In genomic region chr9:37293664-37294524, GRCh38 we compare ENCODE assay signal across 8 cellular contexts.
DNase-seq lines count a peak whose midpoint lies in the region; ATAC-seq and TF ChIP-seq lines count a peak whose summit lies in the region.

No MANE protein-coding gene starts in this region.

- H3K36me3 Mint-ChIP-seq in Calu3 (ENCODE audit: insufficient read depth, unreplicated experiment) = no peaks in the 10 kb centered on the region

- H3K9me3 Mint-ChIP-seq in Calu3 (ENCODE audit: low read depth, unreplicated experiment) = no peaks in the 10 kb centered on the region

- CTCF ChIA-PET in Calu3 (lab: Charles Lee) = no interaction called here

- no peak overlapping the region for H3K27ac Mint-ChIP-seq in Calu3 (ENCODE audit: unreplicated experiment)

- intact Hi-C loops in testis (cut with DNase I; ENCODE audit: low total_unique reads) (no loop called here), Calu3 (cut with micrococcal nuclease; ENCODE audit: unreplicated experiment) (no loop called here)

- ATAC-seq in GM21515 (IDR thresholded peaks at IDR 0.05; ENCODE audit: unreplicated experiment) = peak; percentile 54
- ATAC-seq in activated CD4-positive, CD25-positive, alpha-beta regulatory T cell treated with anti-CD3 and anti-CD28 coated beads, Interleukin-2, amount 50 U/mL, for 24 hours = no peak

- H3K9ac ChIP-seq in KMS-11 = no peak overlapping the region

- H3K9me3 ChIP-seq in testis = no peaks in the 10 kb centered on the region

- H3K4me1 ChIP-seq in KMS-11 (ENCODE audit: low read depth, poor library complexity, severe bottlenecking) (peaks cover 47% of the 10 kb centered on the region), testis (no peaks in the 10 kb centered on the region)

- no TSS peak for BruUV-seq in Calu3 (replicated peaks; lab: Mats Ljungman, UMichigan)

- H3K4me1 Mint-ChIP-seq in Calu3 (ENCODE audit: low read depth, unreplicated experiment) = peaks cover 9% of the 10 kb centered on the region

- H3K4me3 Mint-ChIP-seq in Calu3 (ENCODE audit: low read depth, unreplicated experiment) = no peak overlapping the region

- no peak for TF ChIP-seq POLR2A in testis (IDR thresholded peaks at IDR 0.05)

- H3K36me3 ChIP-seq in KMS-11 (ENCODE audit: insufficient read depth) = no peaks in the 10 kb centered on the region
- H3K36me3 ChIP-seq in testis (ENCODE audit: low read depth, missing control alignments) = no peaks in the 10 kb centered on the region

- H3K27me3 Mint-ChIP-seq in Calu3 (ENCODE audit: unreplicated experiment) = no peaks in the 10 kb centered on the region

- H3K79me2 ChIP-seq in KMS-11 (ENCODE audit: insufficient read depth, low read depth) = no peaks in the 10 kb centered on the region

- no peak overlapping the region for H2AFZ ChIP-seq in KMS-11 (ENCODE audit: low read depth)

- no peak overlapping the region for H3K27ac ChIP-seq in KMS-11
- no peak overlapping the region for H3K27ac ChIP-seq in testis

- 57 to 64% methylated on average over 3 of the region's 3 CpGs for WGBS in testis, 2 donors

- TF ChIP-seq CTCF in GM12865 (IDR thresholded peaks at IDR 0.05; ENCODE audit: insufficient read depth, low read depth, low read length, missing control alignments) (no peak), KMS-11 (conservative IDR thresholded peaks at IDR 0.05; ENCODE audit: low read depth, low read length) (no peak), fibroblast of pulmonary artery (IDR thresholded peaks at IDR 0.05; ENCODE audit: low read length, missing control alignments) (no peak), testis (IDR thresholded peaks at IDR 0.05) (no peak), Calu3 (IDR thresholded peaks at IDR 0.05; ENCODE audit: unreplicated experiment) (no peak)

- peak overlapping the region; percentile 33; the same call in 1 of the 2 replicates for H3K4me2 ChIP-seq in KMS-11

- H3K27me3 ChIP-seq in KMS-11 (ENCODE audit: insufficient read depth, low read depth) (no peaks in the 10 kb centered on the region), testis (no peaks in the 10 kb centered on the region)

- no peak overlapping the region for H3K4me3 ChIP-seq in GM12865 (ENCODE audit: low read depth, low read length)
- no peak overlapping the region for H3K4me3 ChIP-seq in KMS-11 (IDR thresholded peaks at IDR 0.05; ENCODE audit: insufficient read depth, low read depth, low read length)
- H3K4me3 ChIP-seq in fibroblast of pulmonary artery (replicated peaks; ENCODE audit: low read depth, low read length) = no peak overlapping the region
- H3K4me3 ChIP-seq in testis = no peak overlapping the region

- H4K20me1 ChIP-seq in KMS-11 (ENCODE audit: insufficient read depth) = peaks cover 5% of the 10 kb centered on the region; the same call in 1 of the 2 replicates

- DNase-seq in GM12865 (ENCODE audit: low read depth) (peak; percentile 80), fibroblast of pulmonary artery (ENCODE audit: low read depth) (peak; percentile 56), testis (no peak), Calu3 (no peak), KG1 (lab: John Stamatoyannopoulos, UW) (no peak)

Comparison
In these comparisons a context has a peak if more than half of its experiments do, and no peak if none do; other contexts are left out.
1. DNase-seq: peak in GM12865 (single experiment) and fibroblast of pulmonary artery (single experiment); none in testis (single experiment), Calu3 (single experiment) and KG1 (single experiment).